In the genomic region with DNA sequence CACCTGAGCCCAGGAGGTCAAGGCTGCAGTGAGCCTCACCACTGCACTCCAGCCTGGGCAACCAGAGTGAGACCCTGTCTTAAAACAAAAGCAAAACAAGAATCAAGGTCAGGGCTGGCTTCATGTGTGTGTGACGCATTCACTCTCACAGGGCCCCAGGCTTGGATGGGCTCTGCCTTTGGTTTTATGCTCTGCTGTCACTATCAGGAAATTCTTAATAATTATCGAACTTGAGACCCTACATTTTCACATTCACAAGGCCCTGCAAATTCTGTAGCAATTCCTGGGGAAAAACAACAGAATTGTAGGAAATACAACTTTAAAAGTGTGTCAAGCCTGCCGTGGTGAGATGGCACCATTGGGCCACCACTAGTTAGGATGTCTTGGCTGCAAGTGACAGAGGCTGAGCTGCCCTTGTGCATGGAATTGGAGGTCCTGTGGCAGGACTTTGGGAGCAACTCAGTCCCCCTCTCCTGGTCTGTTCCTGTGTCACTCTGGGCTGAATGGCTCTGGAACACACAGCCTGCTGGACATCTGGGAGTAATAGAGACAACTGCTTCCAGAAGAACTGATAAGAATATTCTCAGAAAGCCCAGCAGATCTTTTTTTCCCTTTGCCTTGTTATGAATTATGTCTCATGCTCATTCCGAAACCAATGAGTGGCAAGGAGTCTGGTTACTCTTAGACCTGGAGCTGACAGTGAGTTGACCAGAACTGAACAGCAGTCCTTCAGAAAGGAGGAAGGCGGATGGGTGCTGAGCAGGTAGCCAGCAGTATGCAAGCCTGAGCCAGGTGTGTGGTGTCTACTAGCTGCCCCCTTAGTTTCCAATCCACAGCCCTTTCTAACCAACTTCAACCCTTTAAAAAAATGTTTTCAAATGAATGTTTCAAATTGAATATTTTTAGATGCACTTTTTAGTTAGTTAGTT, we compare ENCODE assay signal across 15 cellular contexts. TPM values are rescaled to one million over a fixed set of nuclear protein-coding genes. Genes with fewer than 3 reads are reported as not detected.
DNase-seq lines count a peak whose midpoint lies in the region; ATAC-seq and TF ChIP-seq lines count a peak whose summit lies in the region.
"Had no signal": no experiment of that assay in that cellular context is flagged by ENCODE, and none has a peak within 500 bp of the region (broad histone marks: within the 10 kb centered on the region; RNA-seq: fewer than 3 reads in every experiment).

No MANE protein-coding gene starts in this region.

- H3K36me3 ChIP-seq in GM23338 (ENCODE audit: insufficient read depth) = no peaks in the 10 kb centered on the region

- H3K4me3 Mint-ChIP-seq in CD4-positive, alpha-beta T cell = no peak overlapping the region
- no peak overlapping the region for H3K4me3 Mint-ChIP-seq in GM23338
- peak overlapping the region; percentile 3 for H3K4me3 Mint-ChIP-seq in activated T-helper 1 cell treated with anti-CD3 and anti-CD28 coated beads, Interleukin-12 subunit alpha, Interleukin-12 subunit beta, Interleukin-2, Interleukin-4 antibody, amounts not matched to agents 30 ng/mL and 10 ng/mL and 1 ng/mL, durations not matched to agents 14 hours and 24 hours and 36 hours
- no peak overlapping the region for H3K4me3 Mint-ChIP-seq in activated naive CD8-positive, alpha-beta T cell treated with anti-CD3 and anti-CD28 coated beads for 36 hours
- H3K4me3 Mint-ChIP-seq: CD8-positive, alpha-beta T cell had no signal

- no peaks in the 10 kb centered on the region for H3K9me3 Mint-ChIP-seq in CD4-positive, alpha-beta T cell
- no peaks in the 10 kb centered on the region; the same call in 2 of the 3 replicates for H3K9me3 Mint-ChIP-seq in GM23338
- no peaks in the 10 kb centered on the region for H3K9me3 Mint-ChIP-seq in activated T-helper 1 cell treated with anti-CD3 and anti-CD28 coated beads, Interleukin-12 subunit alpha, Interleukin-12 subunit beta, Interleukin-2, Interleukin-4 antibody, amounts not matched to agents 30 ng/mL and 10 ng/mL and 1 ng/mL, durations not matched to agents 14 hours and 24 hours and 36 hours
- H3K9me3 Mint-ChIP-seq in activated naive CD8-positive, alpha-beta T cell treated with anti-CD3 and anti-CD28 coated beads for 36 hours = peaks cover 5% of the 10 kb centered on the region
- H3K9me3 Mint-ChIP-seq: CD8-positive, alpha-beta T cell had no signal

- no peaks in the 10 kb centered on the region for H3K79me2 ChIP-seq in GM23338 (replicated peaks; ENCODE audit: insufficient read depth)

- peak overlapping the region; percentile 49 for H3K27ac Mint-ChIP-seq in CD4-positive, alpha-beta T cell
- no peak overlapping the region for H3K27ac Mint-ChIP-seq in GM23338
- H3K27ac Mint-ChIP-seq in activated T-helper 1 cell treated with anti-CD3 and anti-CD28 coated beads, Interleukin-12 subunit alpha, Interleukin-12 subunit beta, Interleukin-2, Interleukin-4 antibody, amounts not matched to agents 30 ng/mL and 10 ng/mL and 1 ng/mL, durations not matched to agents 14 hours and 24 hours and 36 hours = no peak overlapping the region
- no peak overlapping the region for H3K27ac Mint-ChIP-seq in activated naive CD8-positive, alpha-beta T cell treated with anti-CD3 and anti-CD28 coated beads for 36 hours
- H3K27ac Mint-ChIP-seq: CD8-positive, alpha-beta T cell had no signal

- H3K27ac ChIP-seq in CD4-positive, alpha-beta T cell (ENCODE audit: low read depth, low read length) = no peak overlapping the region
- no peak overlapping the region for H3K27ac ChIP-seq in GM23338 (ENCODE audit: low read depth)

- no peaks in the 10 kb centered on the region for H3K27me3 Mint-ChIP-seq in CD4-positive, alpha-beta T cell
- peaks cover 13% of the 10 kb centered on the region for H3K27me3 Mint-ChIP-seq in GM23338 (ENCODE audit: insufficient read depth, low read depth, poor library complexity)
- H3K27me3 Mint-ChIP-seq in activated T-helper 1 cell treated with anti-CD3 and anti-CD28 coated beads, Interleukin-12 subunit alpha, Interleukin-12 subunit beta, Interleukin-2, Interleukin-4 antibody, amounts not matched to agents 30 ng/mL and 10 ng/mL and 1 ng/mL, durations not matched to agents 14 hours and 24 hours and 36 hours (ENCODE audit: insufficient read depth) = peaks cover 2% of the 10 kb centered on the region
- no peaks in the 10 kb centered on the region for H3K27me3 Mint-ChIP-seq in activated naive CD8-positive, alpha-beta T cell treated with anti-CD3 and anti-CD28 coated beads for 36 hours

- H3K27me3 ChIP-seq in CD4-positive, alpha-beta T cell (ENCODE audit: control insufficient read depth, insufficient read depth, low read length) = no peaks in the 10 kb centered on the region
- H3K27me3 ChIP-seq in GM23338 (ENCODE audit: insufficient read depth) = peaks cover 24% of the 10 kb centered on the region

- CTCF ChIA-PET in CD4-positive, alpha-beta T cell (lab: Charles Lee) = no interaction called here

- H3K4me1 ChIP-seq in GM23338 (ENCODE audit: insufficient read depth) = no peaks in the 10 kb centered on the region
- H3K4me1 ChIP-seq: Caco-2 had no signal

- no peak for DNase-seq in CD4-positive, alpha-beta T cell
- DNase-seq in GM23338 (ENCODE audit: low spot score) = no peak
- no peak for DNase-seq in activated T-helper 1 cell treated with anti-CD3 and anti-CD28 coated beads, Interleukin-12 subunit alpha, Interleukin-12 subunit beta, Interleukin-2, Interleukin-4 antibody, amounts not matched to agents 30 ng/mL and 10 ng/mL and 1 ng/mL, durations not matched to agents 14 hours and 24 hours and 36 hours (ENCODE audit: low spot score)
- DNase-seq in mesenteric fat pad (ENCODE audit: low spot score) = peak; percentile 69
- DNase-seq in activated naive CD8-positive, alpha-beta T cell treated with anti-CD3 and anti-CD28 coated beads for 36 hours = no peak
- no peak for DNase-seq in activated CD8-positive, alpha-beta memory T cell treated with anti-CD3 and anti-CD28 coated beads for 24 hours
- DNase-seq: C1 segment of cervical spinal cord; CD8-positive, alpha-beta T cell; DMS153; DND-41; H7; HCEC 1CT had no signal

- POLR2A ChIA-PET in CD4-positive, alpha-beta T cell (lab: Charles Lee) = no interaction called here

- ATAC-seq in CD4-positive, alpha-beta T cell (ENCODE audit: poor library complexity) = no peak
- ATAC-seq in GM23338 (no peak), HG02973 (IDR thresholded peaks at IDR 0.05; ENCODE audit: unreplicated experiment) (no peak), GM21529 (IDR thresholded peaks at IDR 0.05; ENCODE audit: unreplicated experiment) (no peak)
- ATAC-seq: CD8-positive, alpha-beta T cell had no signal

- H3K4me1 Mint-ChIP-seq in CD4-positive, alpha-beta T cell (ENCODE audit: low read depth) = peaks cover 37% of the 10 kb centered on the region
- H3K4me1 Mint-ChIP-seq in GM23338 = peaks cover 3% of the 10 kb centered on the region; the same call in 2 of the 3 replicates
- peaks cover 24% of the 10 kb centered on the region for H3K4me1 Mint-ChIP-seq in activated T-helper 1 cell treated with anti-CD3 and anti-CD28 coated beads, Interleukin-12 subunit alpha, Interleukin-12 subunit beta, Interleukin-2, Interleukin-4 antibody, amounts not matched to agents 30 ng/mL and 10 ng/mL and 1 ng/mL, durations not matched to agents 14 hours and 24 hours and 36 hours (ENCODE audit: low read depth)
- peaks cover 15% of the 10 kb centered on the region for H3K4me1 Mint-ChIP-seq in activated naive CD8-positive, alpha-beta T cell treated with anti-CD3 and anti-CD28 coated beads for 36 hours

- H3K4me3 ChIP-seq in GM23338 = no peak overlapping the region

- intact Hi-C loops in CD4-positive, alpha-beta T cell (cut with DNase I, micrococcal nuclease) = loop anchor here (5.0 to 10.0 kb wide), 6 partner anchors 153 to 1017 kb away; partner anchors contain the start of genes MRPL32 (in 2 of the 2), PSMA2 (in 2 of the 2), C7orf25 (in 1 of the 2) and COA1 (in 1 of the 2)
- intact Hi-C loops in activated T-helper 1 cell treated with anti-CD3 and anti-CD28 coated beads, Interleukin-12 subunit alpha, Interleukin-12 subunit beta, Interleukin-2, Interleukin-4 antibody, amounts not matched to agents 30 ng/mL and 10 ng/mL and 1 ng/mL, durations not matched to agents 14 hours and 24 hours and 36 hours (cut with micrococcal nuclease) = loop anchor here (5.0 to 10.0 kb wide), 4 partner anchors 205 to 995 kb away; partner anchors contain the start of genes COA1, MRPL32 and PSMA2

- H4K20me1 ChIP-seq in GM23338 (replicated peaks; ENCODE audit: insufficient read depth) = no peaks in the 10 kb centered on the region; the same call in 1 of the 2 replicates

- H3K36me3 Mint-ChIP-seq in CD4-positive, alpha-beta T cell (ENCODE audit: low read depth) = no peaks in the 10 kb centered on the region
- H3K36me3 Mint-ChIP-seq in GM23338 (ENCODE audit: low read depth) = no peaks in the 10 kb centered on the region; the same call in 2 of the 3 replicates
- peaks cover 6% of the 10 kb centered on the region for H3K36me3 Mint-ChIP-seq in activated T-helper 1 cell treated with anti-CD3 and anti-CD28 coated beads, Interleukin-12 subunit alpha, Interleukin-12 subunit beta, Interleukin-2, Interleukin-4 antibody, amounts not matched to agents 30 ng/mL and 10 ng/mL and 1 ng/mL, durations not matched to agents 14 hours and 24 hours and 36 hours (ENCODE audit: low read depth)
- peaks cover 21% of the 10 kb centered on the region for H3K36me3 Mint-ChIP-seq in activated naive CD8-positive, alpha-beta T cell treated with anti-CD3 and anti-CD28 coated beads for 36 hours

- H3K9me3 ChIP-seq in CD4-positive, alpha-beta T cell (ENCODE audit: control insufficient read depth, low read length) = no peaks in the 10 kb centered on the region
- H3K9me3 ChIP-seq: Caco-2 had no signal

- H3F3A ChIP-seq in GM23338 (replicated peaks; ENCODE audit: low read depth) = no peaks in the 10 kb centered on the region; the same call in 1 of the 2 replicates

- TF ChIP-seq CTCF in CD4-positive, alpha-beta T cell (IDR thresholded peaks at IDR 0.05) = no peak
- TF ChIP-seq CTCF in GM23338 (conservative IDR thresholded peaks at IDR 0.05; ENCODE audit: low read depth in 2 of 2) = no peak

- no peak overlapping the region for H3K4me2 ChIP-seq in GM23338

- H2AFZ ChIP-seq in GM23338 = no peak overlapping the region

- no peaks in the 10 kb centered on the region; the same call in 1 of the 2 replicates for H3K9me2 ChIP-seq in GM23338 (ENCODE audit: insufficient read depth)

RNA-seq across cellular contexts. Expression of gene UBE2D4, which starts 3.6 kb away (rescaled TPM):
- 1 to 10 TPM; 6.1 to 7.8 TPM for total RNA-seq in CD4-positive, alpha-beta T cell
- 6.1 and 8.4 TPM in 2 replicates for total RNA-seq in GM23338 (2014; rRNA removed; shearing (Covaris generic))
- 5.8 and 6.1 TPM in 2 replicates for polyA plus RNA-seq in GM23338 (2016; fragmentation: Nextera tagmentation; extraction: Ambion mirVana)
- 15.3 and 17.7 TPM in 2 replicates for total RNA-seq in activated T-helper 1 cell treated with anti-CD3 and anti-CD28 coated beads, Interleukin-12 subunit alpha, Interleukin-12 subunit beta, Interleukin-2, Interleukin-4 antibody, amounts not matched to agents 30 ng/mL and 10 ng/mL and 1 ng/mL, durations not matched to agents 14 hours and 24 hours and 36 hours
- 25.1 TPM for total RNA-seq in mesenteric fat pad
- total RNA-seq in activated naive CD8-positive, alpha-beta T cell treated with anti-CD3 and anti-CD28 coated beads for 36 hours = 10 to 100 TPM; 12.1 to 12.7 TPM

RNA-seq across cellular contexts. Expression of gene URGCP, which starts 23.4 kb away (rescaled TPM):
- total RNA-seq in CD4-positive, alpha-beta T cell = 10 to 100 TPM; 21.8 to 22.5 TPM
- total RNA-seq in GM23338 (2014; rRNA removed; shearing (Covaris generic)) = 13.2 and 14.7 TPM in 2 replicates
- 6.6 and 7.2 TPM in 2 replicates for polyA plus RNA-seq in GM23338 (2016; fragmentation: Nextera tagmentation; extraction: Ambion mirVana)
- 32.2 and 34.4 TPM in 2 replicates for total RNA-seq in activated T-helper 1 cell treated with anti-CD3 and anti-CD28 coated beads, Interleukin-12 subunit alpha, Interleukin-12 subunit beta, Interleukin-2, Interleukin-4 antibody, amounts not matched to agents 30 ng/mL and 10 ng/mL and 1 ng/mL, durations not matched to agents 14 hours and 24 hours and 36 hours
- total RNA-seq in mesenteric fat pad = 44.3 TPM
- total RNA-seq in activated naive CD8-positive, alpha-beta T cell treated with anti-CD3 and anti-CD28 coated beads for 36 hours = 10 to 100 TPM; 24.3 to 26.1 TPM
